1 cellular context compared by ENCODE assay signal in the genomic region with DNA sequence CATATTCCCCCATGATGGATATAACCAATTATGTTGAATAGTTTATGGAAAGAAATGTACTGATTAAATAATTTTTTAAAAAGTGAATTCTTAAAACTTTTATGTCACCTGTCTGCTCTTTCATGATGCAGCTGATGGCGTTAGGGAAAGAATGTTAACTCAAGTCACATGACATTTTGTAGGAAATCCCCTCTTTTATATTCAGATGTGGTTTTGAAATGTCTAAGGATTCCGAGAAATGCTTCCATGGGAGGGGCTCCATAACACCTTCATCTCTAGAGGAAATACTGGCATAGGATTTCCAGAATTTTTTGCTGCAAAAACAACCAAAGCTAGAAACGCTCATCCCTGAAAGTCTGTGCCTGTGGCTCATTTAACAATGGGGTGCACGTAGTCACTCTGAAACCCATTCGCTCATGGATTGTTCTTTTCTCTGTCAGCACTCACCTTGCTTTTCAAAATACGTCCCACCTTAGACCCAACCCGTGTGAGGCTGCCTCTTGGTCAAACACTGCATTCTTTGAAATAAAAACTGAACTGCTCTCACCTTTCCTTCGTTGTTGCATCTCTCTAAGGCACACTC.
TF ChIP-seq lines count a peak whose summit lies in the region.

No MANE protein-coding gene starts in this region.

TF ChIP-seq in K562, 482 proteins besides CTCF, POLR2A, EP300 and RAD21 (continued from another document):
- TF ChIP-seq, protein P1, sequence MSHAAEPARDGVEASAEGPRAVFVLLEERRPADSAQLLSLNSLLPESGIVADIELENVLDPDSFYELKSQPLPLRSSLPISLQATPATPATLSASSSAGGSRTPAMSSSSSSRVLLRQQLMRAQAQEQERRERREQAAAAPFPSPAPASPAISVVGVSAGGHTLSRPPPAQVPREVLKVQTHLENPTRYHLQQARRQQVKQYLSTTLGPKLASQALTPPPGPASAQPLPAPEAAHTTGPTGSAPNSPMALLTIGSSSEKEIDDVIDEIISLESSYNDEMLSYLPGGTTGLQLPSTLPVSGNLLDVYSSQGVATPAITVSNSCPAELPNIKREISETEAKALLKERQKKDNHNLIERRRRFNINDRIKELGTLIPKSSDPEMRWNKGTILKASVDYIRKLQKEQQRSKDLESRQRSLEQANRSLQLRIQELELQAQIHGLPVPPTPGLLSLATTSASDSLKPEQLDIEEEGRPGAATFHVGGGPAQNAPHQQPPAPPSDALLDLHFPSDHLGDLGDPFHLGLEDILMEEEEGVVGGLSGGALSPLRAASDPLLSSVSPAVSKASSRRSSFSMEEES (CRISPR knock-in tag; IDR thresholded peaks at IDR 0.05) = peak; percentile 31; the same call in 1 of the 2 replicates
TF ChIP-seq in K562: peak in this region for 1.
